1 cellular context compared by ENCODE assay signal in genomic region chr9:91164724-91165520, GRCh38.
TF ChIP-seq lines count a peak whose summit lies in the region.

No MANE protein-coding gene starts in this region.

TF ChIP-seq in K562, 482 proteins besides CTCF, POLR2A, EP300 and RAD21 (continued from another document):
- TF ChIP-seq SOX6 (IDR thresholded peaks at IDR 0.05) (peak; percentile 67), KDM1A (IDR thresholded peaks at IDR 0.05) (peak; percentile 90 to 94), ARID3A (IDR thresholded peaks at IDR 0.05; ENCODE audit: borderline replicate concordance, low read depth, low read length) (0 out of 2 replicates have a peak, but pooled peaks have one; percentile 42), KDM5B (IDR thresholded peaks at IDR 0.05; ENCODE audit: insufficient replicate concordance, low read depth, low read length) (peak; percentile 43), TCF3 (CRISPR knock-in tag; IDR thresholded peaks at IDR 0.05) (peak; percentile 94), UBTF (IDR thresholded peaks at IDR 0.05; ENCODE audit: borderline replicate concordance in 1 of 2, low read depth in 2 of 2, low read length in 2 of 2) (peak; percentile 70 to 99; a peak in 3 of 4 replicates), BACH1 (tag; IDR thresholded peaks at IDR 0.05) (peak; percentile 35; the same call in 1 of the 2 replicates), BRD4 (IDR thresholded peaks at IDR 0.05) (no peak), LEF1 (IDR thresholded peaks at IDR 0.05) (peak; percentile 79), MYNN (IDR thresholded peaks at IDR 0.05) (0 out of 2 replicates have a peak, but pooled peaks have one; percentile 43), MYNN (CRISPR knock-in tag; IDR thresholded peaks at IDR 0.05) (no peak), ATF7 (IDR thresholded peaks at IDR 0.05) (peak; percentile 84), TBP (optimal IDR thresholded peaks at IDR 0.05; ENCODE audit: low read depth, low read length) (peak; percentile 63), NELFE (IDR thresholded peaks at IDR 0.05; ENCODE audit: insufficient read depth, insufficient read length) (no peak), GATAD2A (IDR thresholded peaks at IDR 0.05) (0 out of 2 replicates have a peak, but pooled peaks have one; percentile 16), NFIC (IDR thresholded peaks at IDR 0.05) (peak; percentile 58), FOSL1 (tag; conservative IDR thresholded peaks at IDR 0.05) (peak; percentile 98), MNT (conservative IDR thresholded peaks at IDR 0.05) (peak; percentile 56 to 83), TAL1 (IDR thresholded peaks at IDR 0.05) (peak; percentile 84), DLX4 (CRISPR knock-in tag; IDR thresholded peaks at IDR 0.05) (no peak), THAP12 (CRISPR knock-in tag; IDR thresholded peaks at IDR 0.05) (no peak), TFAP4 (CRISPR knock-in tag; IDR thresholded peaks at IDR 0.05; ENCODE audit: borderline replicate concordance) (peak; percentile 90), JUNB (CRISPR knock-in tag; conservative IDR thresholded peaks at IDR 0.05) (peak; percentile 90), SMAD4 (CRISPR knock-in tag; conservative IDR thresholded peaks at IDR 0.05) (peak; percentile 77), SIN3A (IDR thresholded peaks at IDR 0.05; ENCODE audit: borderline replicate concordance in 2 of 2, control insufficient read depth in 1 of 2, low read depth in 2 of 2, low read length in 2 of 2) (peak in 1 of 2 experiments; percentile 43; a peak in 1 of 4 replicates), ZHX1 (conservative IDR thresholded peaks at IDR 0.05; ENCODE audit: low read length) (no peak), ZMIZ1 (IDR thresholded peaks at IDR 0.05; ENCODE audit: low read depth in 2 of 2, low read length in 2 of 2) (peak in 1 of 2 experiments; percentile 86; a peak in 2 of 4 replicates), RERE (CRISPR knock-in tag; IDR thresholded peaks at IDR 0.05; ENCODE audit: borderline replicate concordance) (no peak)
